Comparison of ENCODE assay signal across 30 cellular contexts in genomic region chr9:4097490-4097889, GRCh38.
DNase-seq lines count a peak whose midpoint lies in the region; ATAC-seq and TF ChIP-seq lines count a peak whose summit lies in the region.
"Had no signal": no experiment of that assay in that cellular context is flagged by ENCODE, and none has a peak within 500 bp of the region (broad histone marks: within the 10 kb centered on the region; RNA-seq: fewer than 3 reads in every experiment).

No MANE protein-coding gene starts in this region.

- H3K27ac Mint-ChIP-seq in progenitor cell of endocrine pancreas = peak overlapping the region; percentile 90
- no peak overlapping the region for H3K27ac Mint-ChIP-seq in natural killer cell treated with Interleukin-12 subunit alpha and Interleukin-12 subunit beta and Interleukin-15 and Interleukin-18, amount 100 ng/mL, for 72 hours
- H3K27ac Mint-ChIP-seq: activated B cell treated with CpG ODN at 0.5 μM for 24 hours; activated naive CD4-positive, alpha-beta T cell treated with anti-CD3 and anti-CD28 coated beads for 36 hours; activated T-cell treated with anti-CD3 and anti-CD28 coated beads, Interleukin-2, amount 50 U/mL, for 72 hours; IgD-negative memory B cell; naive thymus-derived CD4-positive, alpha-beta T cell had no signal

- no peaks in the 10 kb centered on the region for H3K27me3 Mint-ChIP-seq in progenitor cell of endocrine pancreas
- H3K27me3 Mint-ChIP-seq in natural killer cell treated with Interleukin-12 subunit alpha and Interleukin-12 subunit beta and Interleukin-15 and Interleukin-18, amount 100 ng/mL, for 72 hours = peaks cover 5 to 11% of the 10 kb centered on the region in 2 donors

- peaks cover 16% of the 10 kb centered on the region for H3K36me3 Mint-ChIP-seq in progenitor cell of endocrine pancreas (ENCODE audit: insufficient read depth)
- H3K36me3 Mint-ChIP-seq in natural killer cell treated with Interleukin-12 subunit alpha and Interleukin-12 subunit beta and Interleukin-15 and Interleukin-18, amount 100 ng/mL, for 72 hours = no peaks in the 10 kb centered on the region
- H3K36me3 Mint-ChIP-seq: IgD-negative memory B cell; naive thymus-derived CD4-positive, alpha-beta T cell had no signal

- H3K4me3 ChIP-seq in AG10803 (ENCODE audit: low read length) (no peak overlapping the region), choroid plexus epithelial cell (ENCODE audit: low read depth, low read length) (no peak overlapping the region)
- H3K4me3 ChIP-seq: dorsolateral prefrontal cortex, stomach, tibial nerve had no signal

- no peak for TF ChIP-seq CTCF in AG10803 (conservative IDR thresholded peaks at IDR 0.05; ENCODE audit: low read length)
- no peak for TF ChIP-seq CTCF in choroid plexus epithelial cell (conservative IDR thresholded peaks at IDR 0.05; ENCODE audit: low read depth, low read length)
- TF ChIP-seq CTCF in progenitor cell of endocrine pancreas (IDR thresholded peaks at IDR 0.05; ENCODE audit: unreplicated experiment) = no peak

- H3K9me3 Mint-ChIP-seq in progenitor cell of endocrine pancreas (ENCODE audit: low read depth) = peaks cover 7% of the 10 kb centered on the region
- H3K9me3 Mint-ChIP-seq in natural killer cell treated with Interleukin-12 subunit alpha and Interleukin-12 subunit beta and Interleukin-15 and Interleukin-18, amount 100 ng/mL, for 72 hours = peaks cover 2% of the 10 kb centered on the region
- H3K9me3 Mint-ChIP-seq: activated B cell treated with CpG ODN at 0.5 μM for 24 hours; activated naive CD4-positive, alpha-beta T cell treated with anti-CD3 and anti-CD28 coated beads for 36 hours; activated T-cell treated with anti-CD3 and anti-CD28 coated beads, Interleukin-2, amount 50 U/mL, for 72 hours; central memory CD8-positive, alpha-beta T cell; IgD-negative memory B cell; naive thymus-derived CD4-positive, alpha-beta T cell had no signal

- ATAC-seq in HG03196 (IDR thresholded peaks at IDR 0.05; ENCODE audit: unreplicated experiment) = no peak
- ATAC-seq in HG03159 (IDR thresholded peaks at IDR 0.05; ENCODE audit: unreplicated experiment) = no peak
- ATAC-seq in natural killer cell treated with Interleukin-12 subunit alpha and Interleukin-12 subunit beta and Interleukin-15 and Interleukin-18, amount 100 ng/mL, for 72 hours = no peak
- ATAC-seq: activated T-cell treated with anti-CD3 and anti-CD28 coated beads, Interleukin-2, amount 50 U/mL, for 72 hours; naive thymus-derived CD4-positive, alpha-beta T cell; Panc1 had no signal

- no peak overlapping the region for H3K4me3 Mint-ChIP-seq in progenitor cell of endocrine pancreas (ENCODE audit: low read depth)
- H3K4me3 Mint-ChIP-seq in natural killer cell treated with Interleukin-12 subunit alpha and Interleukin-12 subunit beta and Interleukin-15 and Interleukin-18, amount 100 ng/mL, for 72 hours = no peak overlapping the region
- H3K4me3 Mint-ChIP-seq: activated B cell treated with CpG ODN at 0.5 μM for 24 hours; activated naive CD4-positive, alpha-beta T cell treated with anti-CD3 and anti-CD28 coated beads for 36 hours; activated T-cell treated with anti-CD3 and anti-CD28 coated beads, Interleukin-2, amount 50 U/mL, for 72 hours; central memory CD8-positive, alpha-beta T cell; IgD-negative memory B cell; naive thymus-derived CD4-positive, alpha-beta T cell had no signal

- DNase-seq in AG10803 (ENCODE audit: low read depth) (peak; percentile 68), NCI-H226 (peak; percentile 61), choroid plexus epithelial cell (ENCODE audit: low read depth) (peak; percentile 64), progenitor cell of endocrine pancreas (ENCODE audit: low spot score, unreplicated experiment) (no peak), NCI-H1417 (lab: John Stamatoyannopoulos, UW) (no peak)
- DNase-seq in natural killer cell treated with Interleukin-12 subunit alpha and Interleukin-12 subunit beta and Interleukin-15 and Interleukin-18, amount 100 ng/mL, for 72 hours (ENCODE audit: low spot score) = no peak
- DNase-seq: activated B cell treated with CpG ODN at 0.5 μM for 24 hours; activated CD4-positive, alpha-beta T cell treated with anti-CD3 and anti-CD28 coated beads, Interleukin-2, amount 50 U/mL, for 1 hour; activated naive CD4-positive, alpha-beta T cell treated with anti-CD3 and anti-CD28 coated beads for 36 hours; activated T-cell treated with anti-CD3 and anti-CD28 coated beads, Interleukin-2, amount 50 U/mL, for 72 hours; amygdala; C1 segment of cervical spinal cord; Caco-2; dorsolateral prefrontal cortex; midbrain; naive thymus-derived CD4-positive, alpha-beta T cell; NCI-H1092; NCI-H1930; NCI-H69; nucleus accumbens; SIG-M5; stimulated activated CD4-positive, alpha-beta T cell treated with anti-CD3 and anti-CD28 coated beads, Interleukin-2, amount 100 ng/mL, for 24 hours; stomach; T1000 had no signal

- peaks cover 25% of the 10 kb centered on the region for H3K4me1 Mint-ChIP-seq in progenitor cell of endocrine pancreas (ENCODE audit: low read depth)
- peaks cover 0 to 10% of the 10 kb centered on the region in 2 donors for H3K4me1 Mint-ChIP-seq in natural killer cell treated with Interleukin-12 subunit alpha and Interleukin-12 subunit beta and Interleukin-15 and Interleukin-18, amount 100 ng/mL, for 72 hours (ENCODE audit: low read depth in 2 of 2)
- H3K4me1 Mint-ChIP-seq: activated B cell treated with CpG ODN at 0.5 μM for 24 hours; central memory CD8-positive, alpha-beta T cell; IgD-negative memory B cell; naive thymus-derived CD4-positive, alpha-beta T cell had no signal

Comparison
In these comparisons a context has a peak if more than half of its experiments do, and no peak if none do; other contexts are left out.
1. DNase-seq: peak in AG10803 (single experiment), NCI-H226 (single experiment) and choroid plexus epithelial cell (single experiment); none in progenitor cell of endocrine pancreas (single experiment), NCI-H1417 (0 of 3) and natural killer cell treated with Interleukin-12 subunit alpha and Interleukin-12 subunit beta and Interleukin-15 and Interleukin-18, amount 100 ng/mL, for 72 hours (single experiment).